Comparison of ENCODE assay signal across 9 cellular contexts in genomic region chr6:50655848-50656453, GRCh38. TPM values are rescaled to one million over a fixed set of nuclear protein-coding genes. Genes with fewer than 3 reads are reported as not detected.
A peak's percentile ranks its signal among the peaks of the same experiment; 100 is the strongest.
DNase-seq lines count a peak whose midpoint lies in the region; ATAC-seq and TF ChIP-seq lines count a peak whose summit lies in the region.
"Had no signal": no experiment of that assay in that cellular context is flagged by ENCODE, and none has a peak within 500 bp of the region (broad histone marks: within the 10 kb centered on the region; RNA-seq: fewer than 3 reads in every experiment).

No MANE protein-coding gene starts in this region.

- peak; percentile 53; the same call in 1 of the 2 replicates for TF ChIP-seq CTCF in GM12874 (IDR thresholded peaks at IDR 0.05; ENCODE audit: insufficient read depth, low read depth, low read length)
- TF ChIP-seq CTCF in HFFc6 (IDR thresholded peaks at IDR 0.05) = peak; percentile 72
- peak in 4 of 6 experiments; percentile 41 to 59 (median 52) for TF ChIP-seq CTCF in Peyer's patch (IDR thresholded peaks at IDR 0.05)

- peaks cover 25% of the 10 kb centered on the region for H3K9me3 Mint-ChIP-seq in HFFc6

- no peak for TF ChIP-seq POLR2A in Peyer's patch (IDR thresholded peaks at IDR 0.05)

- H3K4me3 ChIP-seq in Peyer's patch = no peak overlapping the region
- no peak overlapping the region for H3K4me3 ChIP-seq in aorta (ENCODE audit: low read length in 2 of 2)
- H3K4me3 ChIP-seq: SJCRH30 had no signal

- peaks cover 4% of the 10 kb centered on the region; the same call in 1 of the 2 replicates for H3K36me3 Mint-ChIP-seq in HFFc6 (ENCODE audit: low read depth)

- intact Hi-C loops in aorta (cut with DNase I) = no loop called here

- no peak for DNase-seq in HFFc6
- peak in 1 of 3 donors; percentile 45 for DNase-seq in Peyer's patch
- DNase-seq in inferior parietal cortex (ENCODE audit: extremely low spot score) = peak; percentile 39
- DNase-seq in aorta = no peak
- DNase-seq in stimulated activated CD4-positive, alpha-beta T cell treated with anti-CD3 and anti-CD28 coated beads, Interleukin-4, amount 100 ng/mL, for 4 hours = no peak

- H3K9me3 ChIP-seq in Peyer's patch = no peaks in the 10 kb centered on the region
- H3K9me3 ChIP-seq in aorta (ENCODE audit: control insufficient read depth, low read length) = no peaks in the 10 kb centered on the region
- H3K9me3 ChIP-seq: SJCRH30 had no signal

- H3K27me3 ChIP-seq in Peyer's patch (no peaks in the 10 kb centered on the region), aorta (ENCODE audit: control insufficient read depth in 1 of 2, insufficient read depth in 2 of 2, low read length in 1 of 2) (no peaks in the 10 kb centered on the region)
- H3K27me3 ChIP-seq: SJCRH30 had no signal

- no peaks in the 10 kb centered on the region for H3K27me3 Mint-ChIP-seq in HFFc6 (ENCODE audit: insufficient read depth)

- H3K27ac ChIP-seq in Peyer's patch (no peak overlapping the region), aorta (ENCODE audit: low read depth in 1 of 2, low read length in 2 of 2) (no peak overlapping the region)
- H3K27ac ChIP-seq: SJCRH30 had no signal

- H3K36me3 ChIP-seq in Peyer's patch = no peaks in the 10 kb centered on the region
- no peaks in the 10 kb centered on the region for H3K36me3 ChIP-seq in aorta (ENCODE audit: control insufficient read depth in 1 of 2, insufficient read depth in 2 of 2, low read length in 1 of 2)
- H3K36me3 ChIP-seq: SJCRH30 had no signal

- H3K4me3 Mint-ChIP-seq in HFFc6 = no peak overlapping the region

- no peaks in the 10 kb centered on the region for H3K4me1 Mint-ChIP-seq in HFFc6 (ENCODE audit: low read depth)

- ATAC-seq in aorta (ENCODE audit: low FRiP score) (no peak), GM21737 (IDR thresholded peaks at IDR 0.05; ENCODE audit: unreplicated experiment) (no peak), HG03095 (IDR thresholded peaks at IDR 0.05; ENCODE audit: unreplicated experiment) (no peak)

- H3K4me1 ChIP-seq in Peyer's patch (no peaks in the 10 kb centered on the region), aorta (ENCODE audit: control insufficient read depth in 1 of 2, insufficient read depth in 2 of 2, low read length in 2 of 2) (no peaks in the 10 kb centered on the region)
- H3K4me1 ChIP-seq: SJCRH30 had no signal

- no peak overlapping the region for H3K27ac Mint-ChIP-seq in HFFc6

- 30 to 31% methylated on average over 4 of the region's 4 CpGs for WGBS in aorta, 2 donors

RNA-seq across cellular contexts. Expression of gene TFAP2D, which starts 57.4 kb away (rescaled TPM):
- not detected for total RNA-seq in HFFc6 (2021; fragmentation: NEBNext Ultra II Directional; extraction: Animal tissue kit (Norgen Biotek cat#: 25700))
- total RNA-seq in Peyer's patch (not detected), aorta (not detected)
- not detected for polyA plus RNA-seq in aorta
- total RNA-seq: SJCRH30 had no signal
